In genomic region chr2:64651590-64651989, GRCh38 we compare ENCODE assay signal across 9 cellular contexts. TPM values are rescaled to one million over a fixed set of nuclear protein-coding genes. Genes with fewer than 3 reads are reported as not detected.
A peak's percentile ranks its signal among the peaks of the same experiment; 100 is the strongest.
DNase-seq lines count a peak whose midpoint lies in the region; ATAC-seq, FAIRE-seq and TF ChIP-seq lines count a peak whose summit lies in the region.
"Had no signal": no experiment of that assay in that cellular context is flagged by ENCODE, and none has a peak within 500 bp of the region (broad histone marks: within the 10 kb centered on the region; RNA-seq: fewer than 3 reads in every experiment).

No MANE protein-coding gene starts in this region.

- H3K79me2 ChIP-seq in OCI-LY7 (ENCODE audit: insufficient read depth, low read depth, low read length): peaks cover 95% of the 10 kb centered on the region

- intact Hi-C loops in OCI-LY7 (cut with micrococcal nuclease; ENCODE audit: unreplicated experiment): no loop called here
- intact Hi-C loops in kidney (cut with DNase I): loop anchor here (5.0 kb wide), 1 partner anchor 206 kb away; no protein-coding TSS in a partner anchor

- CTCF ChIA-PET in OCI-LY7 (lab: Charles Lee; ENCODE audit: unreplicated experiment): interaction anchor here (1.1 kb wide), 2 partner anchors 9 to 10 kb away, joined by 3 read pairs; no protein-coding TSS in a partner anchor

- no peaks in the 10 kb centered on the region for H3K9me3 ChIP-seq in OCI-LY7 (ENCODE audit: low read length)
- no peaks in the 10 kb centered on the region for H3K9me3 ChIP-seq in small intestine (ENCODE audit: control insufficient read depth, low read depth)
- H3K9me3 ChIP-seq in kidney (ENCODE audit: control insufficient read depth in 1 of 2, low read length in 2 of 2): no peaks in the 10 kb centered on the region

- ATAC-seq in foreskin keratinocyte: no peak
- no peak for ATAC-seq in HG03135 (IDR thresholded peaks at IDR 0.05; ENCODE audit: unreplicated experiment)

- peak overlapping the region; percentile 88 for H3K4me2 ChIP-seq in OCI-LY7 (ENCODE audit: low read length)

- no peak overlapping the region for H2AFZ ChIP-seq in OCI-LY7 (ENCODE audit: low read length)

- H3K36me3 ChIP-seq in OCI-LY7 (ENCODE audit: insufficient read depth, low read length): peaks cover 5% of the 10 kb centered on the region; the same call in 1 of the 2 replicates
- no peaks in the 10 kb centered on the region for H3K36me3 ChIP-seq in small intestine (ENCODE audit: control insufficient read depth in 2 of 2, insufficient read depth in 2 of 2, low read length in 2 of 2)
- H3K36me3 ChIP-seq in kidney (ENCODE audit: control insufficient read depth in 1 of 2, insufficient read depth in 2 of 2, low read length in 2 of 2): no peaks in the 10 kb centered on the region

- TF ChIP-seq CTCF in OCI-LY7 (conservative IDR thresholded peaks at IDR 0.05; ENCODE audit: low read length) (no peak), foreskin keratinocyte (conservative IDR thresholded peaks at IDR 0.05) (no peak), kidney (IDR thresholded peaks at IDR 0.05; ENCODE audit: borderline replicate concordance, extremely low read depth, insufficient read depth) (no peak)

- 16 to 37% (median 35%) methylated on average over 4 of the region's 4 CpGs for WGBS in small intestine, 3 donors

- no TSS peak for BruUV-seq in OCI-LY7 (replicated peaks; lab: Mats Ljungman, UMichigan)

- peaks cover 53% of the 10 kb centered on the region for H4K20me1 ChIP-seq in OCI-LY7 (ENCODE audit: insufficient read depth, low read length)

- DNase-seq in NCI-H2171 treated with DMSO at 0.1 percent for 48 hours (lab: John Stamatoyannopoulos, UW) (peak; percentile 62), NCI-H2171 (lab: John Stamatoyannopoulos, UW) (no peak), OCI-LY7 (ENCODE audit: low spot score) (peak; percentile 51), foreskin keratinocyte (no peak), small intestine (peak; percentile 16), NCI-H146 treated with DMSO at 0.1 percent for 48 hours (lab: John Stamatoyannopoulos, UW; ENCODE audit: unreplicated experiment) (no peak), kidney (no peak)

- POLR2A ChIA-PET in OCI-LY7 (lab: Charles Lee): interaction anchor here (0.5 to 12.0 kb wide), 17 partner anchors 10 to 895 kb away, joined by 3 to 324 read pairs (median 4); no protein-coding TSS in a partner anchor

- peaks cover 74% of the 10 kb centered on the region for H3K4me1 ChIP-seq in OCI-LY7 (ENCODE audit: insufficient read depth, low read length, poor library complexity, severe bottlenecking)
- H3K4me1 ChIP-seq in foreskin keratinocyte: peaks cover 53% of the 10 kb centered on the region
- H3K4me1 ChIP-seq in small intestine (ENCODE audit: control insufficient read depth in 2 of 2, insufficient read depth in 1 of 2, low read depth in 1 of 2, low read length in 1 of 2): peaks cover 6 to 8% of the 10 kb centered on the region in 2 donors
- peaks cover 13 to 24% of the 10 kb centered on the region in 2 donors for H3K4me1 ChIP-seq in kidney (ENCODE audit: control insufficient read depth in 1 of 2, insufficient read depth in 1 of 2, low read depth in 1 of 2, low read length in 2 of 2)

- no peaks in the 10 kb centered on the region for H3K9me2 ChIP-seq in OCI-LY7 (ENCODE audit: insufficient read depth, low read length)

- H3K4me3 ChIP-seq in OCI-LY7 (ENCODE audit: low read depth, low read length, poor library complexity, severe bottlenecking) (peak overlapping the region; percentile 93), small intestine (ENCODE audit: low read depth in 1 of 2, low read length in 2 of 2) (no peak overlapping the region), kidney (ENCODE audit: low read length in 2 of 2) (peak overlapping the region in 1 of 2 donors; percentile 86)

- FAIRE-seq in small intestine (lab: Jason Lieb, UNC) (no peak), kidney (lab: Jason Lieb, UNC) (no peak)
- FAIRE-seq: A204.1 had no signal

- peak overlapping the region; percentile 87 for H3K27ac ChIP-seq in OCI-LY7 (ENCODE audit: low read depth, low read length, poor library complexity, severe bottlenecking)
- peak overlapping the region; percentile 76 for H3K27ac ChIP-seq in foreskin keratinocyte
- no peak overlapping the region for H3K27ac ChIP-seq in small intestine (ENCODE audit: low read depth in 1 of 2, low read length in 1 of 2)
- peak overlapping the region in 1 of 2 donors; percentile 9 for H3K27ac ChIP-seq in kidney (ENCODE audit: low read depth in 2 of 2, low read length in 2 of 2)

- H3K9ac ChIP-seq in kidney (ENCODE audit: low read length in 2 of 2): no peak overlapping the region

- no peaks in the 10 kb centered on the region for H3K27me3 ChIP-seq in foreskin keratinocyte
- H3K27me3 ChIP-seq in small intestine (ENCODE audit: control insufficient read depth in 2 of 2, insufficient read depth in 2 of 2, low read length in 2 of 2): no peaks in the 10 kb centered on the region

RNA-seq across cellular contexts. Expression of gene SERTAD2, which starts 2.1 kb away (rescaled TPM):
- total RNA-seq in OCI-LY7 (2014; rRNA removed; shearing (Covaris generic)): 10.7 and 11.5 TPM in 2 replicates
- total RNA-seq in OCI-LY7 (2022) (53.2 and 54.5 TPM in 2 replicates), foreskin keratinocyte (17.1 and 18.4 TPM in 2 replicates), kidney (21.1 TPM)
- polyA plus RNA-seq in foreskin keratinocyte (5.7 and 7.1 TPM in 2 replicates), small intestine (1 to 10 TPM; 2.7 to 7.8 (median 3.8) TPM), kidney (ENCODE audit: insufficient read depth, low read depth, low replicate concordance) (6.2 TPM)

Comparison
In these comparisons a context has a peak if more than half of its experiments do, and no peak if none do; other contexts are left out.
1. DNase-seq: peak in NCI-H2171 treated with DMSO at 0.1 percent for 48 hours (single experiment), OCI-LY7 (single experiment) and small intestine (single experiment); none in NCI-H2171 (single experiment), foreskin keratinocyte (0 of 2), NCI-H146 treated with DMSO at 0.1 percent for 48 hours (single experiment) and kidney (single experiment).
2. H3K27ac ChIP-seq: peak in OCI-LY7 (single experiment) and foreskin keratinocyte (single experiment); none in small intestine (0 of 2).